ENCODE assay signal across 12 cellular contexts in genomic region chr6:32393660-32394420, GRCh38. TPM values are rescaled to one million over a fixed set of nuclear protein-coding genes. Genes with fewer than 3 reads are reported as not detected.
DNase-seq lines count a peak whose midpoint lies in the region; ATAC-seq and TF ChIP-seq lines count a peak whose summit lies in the region.
"Had no signal": no experiment of that assay in that cellular context is flagged by ENCODE, and none has a peak within 500 bp of the region (broad histone marks: within the 10 kb centered on the region; RNA-seq: fewer than 3 reads in every experiment).

No MANE protein-coding gene starts in this region.

- no peaks in the 10 kb centered on the region for H3K4me1 Mint-ChIP-seq in activated CD4-positive, alpha-beta T cell treated with anti-CD3 and anti-CD28 coated beads, Interleukin-2, amount 10 ng/mL, durations not matched to agents 7 days and 5 days
- peaks cover 0 to 7% of the 10 kb centered on the region in 2 donors for H3K4me1 Mint-ChIP-seq in natural killer cell treated with Interleukin-12 subunit alpha and Interleukin-12 subunit beta and Interleukin-15 and Interleukin-18, amount 100 ng/mL, for 72 hours (ENCODE audit: low read depth in 2 of 2)

- no peaks in the 10 kb centered on the region for H3K9me3 Mint-ChIP-seq in activated CD4-positive, alpha-beta T cell treated with anti-CD3 and anti-CD28 coated beads, Interleukin-2, amount 10 ng/mL, durations not matched to agents 7 days and 5 days
- H3K9me3 Mint-ChIP-seq in natural killer cell treated with Interleukin-12 subunit alpha and Interleukin-12 subunit beta and Interleukin-15 and Interleukin-18, amount 100 ng/mL, for 72 hours = no peaks in the 10 kb centered on the region
- H3K9me3 Mint-ChIP-seq: activated B cell treated with CpG ODN at 0.5 μM for 24 hours; stimulated activated naive CD8-positive, alpha-beta T cell treated with anti-CD3 and anti-CD28 coated beads, Interleukin-15, Interleukin-2, amounts not matched to agents 100 ng/mL and 50 ng/mL, for 24 hours had no signal

- intact Hi-C loops in mammary epithelial cell (cut with micrococcal nuclease) = loop anchor here (5.0 kb wide), 1 partner anchor 137 kb away; no protein-coding TSS in a partner anchor

- H3K27me3 ChIP-seq in mammary epithelial cell (ENCODE audit: insufficient read depth, low read length) = no peaks in the 10 kb centered on the region
- no peaks in the 10 kb centered on the region for H3K27me3 ChIP-seq in hepatocyte
- peaks cover 0 to 3% (median 0%) of the 10 kb centered on the region in 3 donors for H3K27me3 ChIP-seq in skeletal muscle tissue (ENCODE audit: control insufficient read depth in 3 of 3, insufficient read depth in 3 of 3, low read length in 3 of 3)

- H3K36me3 ChIP-seq in HEK293 (ENCODE audit: control insufficient read depth in 2 of 2, insufficient read depth in 1 of 2, low read length in 2 of 2) (no peaks in the 10 kb centered on the region), mammary epithelial cell (ENCODE audit: insufficient read depth, low read length) (no peaks in the 10 kb centered on the region), hepatocyte (replicated peaks; ENCODE audit: insufficient read depth, low read depth) (no peaks in the 10 kb centered on the region), skeletal muscle tissue (ENCODE audit: control insufficient read depth in 3 of 3, insufficient read depth in 3 of 3, low read length in 3 of 3) (no peaks in the 10 kb centered on the region)

- H3K4me3 Mint-ChIP-seq in activated CD4-positive, alpha-beta T cell treated with anti-CD3 and anti-CD28 coated beads, Interleukin-2, amount 10 ng/mL, durations not matched to agents 7 days and 5 days = no peak overlapping the region
- H3K4me3 Mint-ChIP-seq in natural killer cell treated with Interleukin-12 subunit alpha and Interleukin-12 subunit beta and Interleukin-15 and Interleukin-18, amount 100 ng/mL, for 72 hours = no peak overlapping the region
- H3K4me3 Mint-ChIP-seq: activated B cell treated with CpG ODN at 0.5 μM for 24 hours; stimulated activated naive CD8-positive, alpha-beta T cell treated with anti-CD3 and anti-CD28 coated beads, Interleukin-15, Interleukin-2, amounts not matched to agents 100 ng/mL and 50 ng/mL, for 24 hours had no signal

- H2AFZ ChIP-seq in mammary epithelial cell (ENCODE audit: low read depth, low read length) (peak overlapping the region; percentile 92), hepatocyte (no peak overlapping the region)

- TF ChIP-seq CTCF in HEK293 (tag by site-specific recombination; IDR thresholded peaks at IDR 0.05) (no peak), mammary epithelial cell (conservative IDR thresholded peaks at IDR 0.05 in 1 of 2, IDR thresholded peaks at IDR 0.05 in 1 of 2; ENCODE audit: extremely low read depth in 1 of 2, insufficient read depth in 1 of 2, low read depth in 1 of 2, low read length in 2 of 2) (no peak), hepatocyte (IDR thresholded peaks at IDR 0.05; ENCODE audit: poor library complexity) (no peak)

- WGBS in mammary epithelial cell (ENCODE audit: low coverage, missing lambda C conversion rate) = 8% methylated on average over 7 of the region's 7 CpGs
- 73% methylated on average over 7 of the region's 7 CpGs for WGBS in hepatocyte (ENCODE audit: low lambda C conversion rate, missing lambda C conversion rate)

- H4K20me1 ChIP-seq in mammary epithelial cell (ENCODE audit: insufficient read depth, low read length) (no peaks in the 10 kb centered on the region), hepatocyte (ENCODE audit: insufficient read depth, poor library complexity, severe bottlenecking) (no peaks in the 10 kb centered on the region)

- POLR2A ChIA-PET in HEK293 (lab: Yijun Ruan, JAX) = no interaction called here
- POLR2A ChIA-PET in activated CD4-positive, alpha-beta T cell treated with anti-CD3 and anti-CD28 coated beads, Interleukin-2, amount 10 ng/mL, durations not matched to agents 7 days and 5 days (lab: Charles Lee) = no interaction called here

- peak; percentile 33 for DNase-seq in mammary epithelial cell
- DNase-seq in hepatocyte (ENCODE audit: low spot score) = peak; percentile 58
- no peak for DNase-seq in EL
- DNase-seq in activated CD4-positive, alpha-beta T cell treated with anti-CD3 and anti-CD28 coated beads, Interleukin-2, amount 10 ng/mL, durations not matched to agents 7 days and 5 days = no peak
- no peak for DNase-seq in natural killer cell treated with Interleukin-12 subunit alpha and Interleukin-12 subunit beta and Interleukin-15 and Interleukin-18, amount 100 ng/mL, for 72 hours (ENCODE audit: low spot score)
- DNase-seq: activated B cell treated with CpG ODN at 0.5 μM for 24 hours; activated effector memory CD4-positive, alpha-beta T cell treated with Interleukin-2 at 50 U/mL for 16 hours; DMS 273 treated with DMSO at 0.1 percent for 48 hours had no signal

- no TSS peak for BruUV-seq in mammary epithelial cell (replicated peaks; lab: Mats Ljungman, UMichigan)

- H3K4me3 ChIP-seq in HEK293 (ENCODE audit: low read depth, low read length) = no peak overlapping the region
- H3K4me3 ChIP-seq in mammary epithelial cell (replicated peaks in 1 of 3; ENCODE audit: insufficient read depth in 1 of 3, low read depth in 2 of 3, low read length in 3 of 3) = peak overlapping the region in 2 of 3 experiments; percentile 5 to 22
- no peak overlapping the region for H3K4me3 ChIP-seq in hepatocyte
- no peak overlapping the region for H3K4me3 ChIP-seq in skeletal muscle tissue (ENCODE audit: low read length in 3 of 3)

- H3K9ac ChIP-seq in mammary epithelial cell (ENCODE audit: insufficient read depth, low read length) = peak overlapping the region; percentile 79
- no peak overlapping the region for H3K9ac ChIP-seq in skeletal muscle tissue (ENCODE audit: low read depth in 1 of 3, low read length in 3 of 3)

- H3K27ac ChIP-seq in HEK293 (ENCODE audit: extremely low read depth, low read depth, low read length) = no peak overlapping the region
- peak overlapping the region; percentile 80 for H3K27ac ChIP-seq in mammary epithelial cell (ENCODE audit: insufficient read depth, low read depth, low read length)
- peak overlapping the region; percentile 74 for H3K27ac ChIP-seq in hepatocyte
- H3K27ac ChIP-seq in skeletal muscle tissue (ENCODE audit: low read depth, low read length) = peak overlapping the region; percentile 62

- H3K27me3 Mint-ChIP-seq in activated CD4-positive, alpha-beta T cell treated with anti-CD3 and anti-CD28 coated beads, Interleukin-2, amount 10 ng/mL, durations not matched to agents 7 days and 5 days = peaks cover 19% of the 10 kb centered on the region
- H3K27me3 Mint-ChIP-seq in natural killer cell treated with Interleukin-12 subunit alpha and Interleukin-12 subunit beta and Interleukin-15 and Interleukin-18, amount 100 ng/mL, for 72 hours = peaks cover 8 to 24% of the 10 kb centered on the region in 2 donors
- H3K27me3 Mint-ChIP-seq: activated B cell treated with CpG ODN at 0.5 μM for 24 hours had no signal

- H3K4me1 ChIP-seq in HEK293 (ENCODE audit: control insufficient read depth, insufficient read depth, low read length) (no peaks in the 10 kb centered on the region), mammary epithelial cell (ENCODE audit: insufficient read depth, low read length) (peaks cover 24% of the 10 kb centered on the region), hepatocyte (ENCODE audit: insufficient read depth) (no peaks in the 10 kb centered on the region), skeletal muscle tissue (ENCODE audit: control insufficient read depth in 3 of 3, insufficient read depth in 3 of 3, low read length in 3 of 3) (no peaks in the 10 kb centered on the region)

- H3K4me2 ChIP-seq in mammary epithelial cell (ENCODE audit: insufficient read depth, low read depth, low read length) = peak overlapping the region; percentile 71
- H3K4me2 ChIP-seq in hepatocyte = no peak overlapping the region

- H3K36me3 Mint-ChIP-seq in activated CD4-positive, alpha-beta T cell treated with anti-CD3 and anti-CD28 coated beads, Interleukin-2, amount 10 ng/mL, durations not matched to agents 7 days and 5 days (ENCODE audit: low read depth) = no peaks in the 10 kb centered on the region
- no peaks in the 10 kb centered on the region for H3K36me3 Mint-ChIP-seq in natural killer cell treated with Interleukin-12 subunit alpha and Interleukin-12 subunit beta and Interleukin-15 and Interleukin-18, amount 100 ng/mL, for 72 hours

- H3K9me3 ChIP-seq in HEK293 (ENCODE audit: control insufficient read depth, insufficient read depth, low read depth, low read length) = no peaks in the 10 kb centered on the region
- no peaks in the 10 kb centered on the region for H3K9me3 ChIP-seq in mammary epithelial cell (replicated peaks; ENCODE audit: insufficient read depth, low read length)
- no peaks in the 10 kb centered on the region for H3K9me3 ChIP-seq in hepatocyte (ENCODE audit: low read depth)
- no peaks in the 10 kb centered on the region for H3K9me3 ChIP-seq in skeletal muscle tissue (ENCODE audit: control insufficient read depth in 3 of 3, low read length in 3 of 3)

- CTCF ChIA-PET in HEK293 (lab: Yijun Ruan, JAX) (interaction anchor here (0.7 to 2.0 kb wide), 3 partner anchors 10 to 394 kb away, joined by 3 to 4 read pairs (median 4); no protein-coding TSS in a partner anchor), mammary epithelial cell (lab: Charles Lee; ENCODE audit: low non-redundant PET) (no interaction called here)
- CTCF ChIA-PET in activated CD4-positive, alpha-beta T cell treated with anti-CD3 and anti-CD28 coated beads, Interleukin-2, amount 10 ng/mL, durations not matched to agents 7 days and 5 days (lab: Charles Lee) = no interaction called here

- no peaks in the 10 kb centered on the region for H3K9me2 ChIP-seq in hepatocyte (replicated peaks; ENCODE audit: insufficient read depth)

- in situ Hi-C loops in mammary epithelial cell (cut with MboI; ENCODE audit: low sequenced_read_pairs in 2 of 2) = no loop called here

- H3K27ac Mint-ChIP-seq in activated CD4-positive, alpha-beta T cell treated with anti-CD3 and anti-CD28 coated beads, Interleukin-2, amount 10 ng/mL, durations not matched to agents 7 days and 5 days = no peak overlapping the region
- no peak overlapping the region for H3K27ac Mint-ChIP-seq in natural killer cell treated with Interleukin-12 subunit alpha and Interleukin-12 subunit beta and Interleukin-15 and Interleukin-18, amount 100 ng/mL, for 72 hours
- H3K27ac Mint-ChIP-seq: activated B cell treated with CpG ODN at 0.5 μM for 24 hours; stimulated activated naive CD8-positive, alpha-beta T cell treated with anti-CD3 and anti-CD28 coated beads, Interleukin-15, Interleukin-2, amounts not matched to agents 100 ng/mL and 50 ng/mL, for 24 hours had no signal

- dilution Hi-C loops in mammary epithelial cell (cut with HindIII; ENCODE audit: low sequenced_read_pairs) = no loop called here

- no peak for ATAC-seq in GM19023 (IDR thresholded peaks at IDR 0.05; ENCODE audit: unreplicated experiment)
- no peak for ATAC-seq in natural killer cell treated with Interleukin-12 subunit alpha and Interleukin-12 subunit beta and Interleukin-15 and Interleukin-18, amount 100 ng/mL, for 72 hours

- H3K79me2 ChIP-seq in mammary epithelial cell (ENCODE audit: insufficient read depth, low read length) (no peaks in the 10 kb centered on the region), hepatocyte (no peaks in the 10 kb centered on the region)

RNA-seq across cellular contexts. Expression of gene BTNL2, which starts 13.1 kb away (rescaled TPM):
- total RNA-seq in mammary epithelial cell = not detected
- polyA plus RNA-seq in mammary epithelial cell = not detected
- not detected for polyA minus RNA-seq in mammary epithelial cell
- not detected in 2 replicates for total RNA-seq in hepatocyte
- polyA plus RNA-seq in hepatocyte = 0.62 TPM in 1 of 2 replicates, not detected in the other
- not detected for total RNA-seq in skeletal muscle tissue
- total RNA-seq in activated CD4-positive, alpha-beta T cell treated with anti-CD3 and anti-CD28 coated beads, Interleukin-2, amount 10 ng/mL, durations not matched to agents 7 days and 5 days = not detected
- not detected for total RNA-seq in natural killer cell treated with Interleukin-12 subunit alpha and Interleukin-12 subunit beta and Interleukin-15 and Interleukin-18, amount 100 ng/mL, for 72 hours
- total RNA-seq: activated B cell treated with CpG ODN at 0.5 μM for 24 hours had no signal

RNA-seq across cellular contexts. Expression of gene TSBP1, which starts 22.1 kb away (rescaled TPM):
- not detected for total RNA-seq in mammary epithelial cell
- not detected for polyA plus RNA-seq in mammary epithelial cell
- not detected for polyA minus RNA-seq in mammary epithelial cell
- not detected in 2 replicates for total RNA-seq in hepatocyte
- not detected in 2 replicates for polyA plus RNA-seq in hepatocyte
- not detected for total RNA-seq in skeletal muscle tissue
- not detected for total RNA-seq in activated CD4-positive, alpha-beta T cell treated with anti-CD3 and anti-CD28 coated beads, Interleukin-2, amount 10 ng/mL, durations not matched to agents 7 days and 5 days
- total RNA-seq in natural killer cell treated with Interleukin-12 subunit alpha and Interleukin-12 subunit beta and Interleukin-15 and Interleukin-18, amount 100 ng/mL, for 72 hours = not detected
- total RNA-seq: activated B cell treated with CpG ODN at 0.5 μM for 24 hours had no signal

RNA-seq across cellular contexts. Expression of gene HLA-DRA, which starts 45.8 kb away (rescaled TPM):
- total RNA-seq in mammary epithelial cell (under 1 TPM in 1 of 2 donors, not detected in 1; 0.67 TPM), hepatocyte (1.3 and 3.7 TPM in 2 replicates), skeletal muscle tissue (54.3 TPM)
- polyA plus RNA-seq in mammary epithelial cell (0.03 TPM), hepatocyte (0.64 and 0.75 TPM in 2 replicates)
- not detected for polyA minus RNA-seq in mammary epithelial cell
- total RNA-seq in activated CD4-positive, alpha-beta T cell treated with anti-CD3 and anti-CD28 coated beads, Interleukin-2, amount 10 ng/mL, durations not matched to agents 7 days and 5 days = 10 to 100 TPM; 58.8 to 73.7 TPM
- total RNA-seq in natural killer cell treated with Interleukin-12 subunit alpha and Interleukin-12 subunit beta and Interleukin-15 and Interleukin-18, amount 100 ng/mL, for 72 hours = 100 to 1,000 TPM in 1 of 2 donors, 10 to 100 TPM in 1; 28.4 to 184 TPM

Comparison
In these comparisons a context has a peak if more than half of its experiments do, and no peak if none do; other contexts are left out.
1. H3K4me3 ChIP-seq: peak in mammary epithelial cell (2 of 3); none in HEK293 (single experiment), hepatocyte (single experiment) and skeletal muscle tissue (0 of 3).
2. DNase-seq: peak in mammary epithelial cell (single experiment) and hepatocyte (single experiment); none in EL (single experiment), activated CD4-positive, alpha-beta T cell treated with anti-CD3 and anti-CD28 coated beads, Interleukin-2, amount 10 ng/mL, durations not matched to agents 7 days and 5 days (single experiment) and natural killer cell treated with Interleukin-12 subunit alpha and Interleukin-12 subunit beta and Interleukin-15 and Interleukin-18, amount 100 ng/mL, for 72 hours (single experiment).